ENCODE assay signal across 26 cellular contexts in the genomic region with DNA sequence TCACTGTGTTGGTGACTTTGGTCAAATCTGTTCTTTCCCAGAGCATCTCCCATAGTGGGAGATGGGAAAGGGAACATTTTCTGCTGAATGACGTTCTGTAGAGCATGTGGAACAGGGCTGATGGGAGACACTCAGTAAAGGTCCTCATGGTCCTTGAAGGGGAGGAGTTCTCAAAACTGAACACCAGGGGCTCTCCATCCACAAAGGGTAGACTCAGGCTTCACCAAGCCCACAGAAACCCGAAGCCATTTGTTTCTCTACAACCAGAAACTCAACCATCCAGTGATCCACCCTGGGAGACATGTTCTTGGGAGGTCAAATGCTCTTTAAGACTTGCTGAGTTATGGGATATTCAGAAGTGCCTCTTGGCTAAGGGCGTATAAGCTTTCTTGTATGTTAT.
"Had no signal": no experiment of that assay in that cellular context is flagged by ENCODE, and none has a peak within 500 bp of the region (broad histone marks: within the 10 kb centered on the region; RNA-seq: fewer than 3 reads in every experiment).

No MANE protein-coding gene starts in this region.

- H3K4me1 ChIP-seq: esophagus muscularis mucosa, heart right ventricle, left ventricle myocardium inferior, parathyroid adenoma, psoas muscle, uterus had no signal

- H3K4me3 Mint-ChIP-seq: activated CD4-positive, alpha-beta T cell treated with anti-CD3 and anti-CD28 coated beads for 36 hours; central memory CD8-positive, alpha-beta T cell; dendritic cell treated with granulocyte-macrophage colony-stimulating factor and Interleukin-4, amounts not matched to agents 40 ng/mL and 50 ng/mL, for 4 days; stimulated activated memory B cell treated with anti-CD40 and anti-IgM and Interleukin-4, amounts not matched to agents 10 μg/mL and 1 μg/mL and 100 μg/mL, for 72 hours; type B pancreatic cell had no signal

- H3K27ac Mint-ChIP-seq: activated CD4-positive, alpha-beta T cell treated with anti-CD3 and anti-CD28 coated beads for 36 hours; activated T-cell treated with anti-CD3 and anti-CD28 coated beads, Interleukin-2, amount 50 U/mL, for 72 hours; dendritic cell treated with granulocyte-macrophage colony-stimulating factor and Interleukin-4, amounts not matched to agents 40 ng/mL and 50 ng/mL, for 4 days; stimulated activated naive CD8-positive, alpha-beta T cell treated with anti-CD3 and anti-CD28 coated beads, Interleukin-15, amount 100 ng/mL, for 72 hours; type B pancreatic cell had no signal

- H3K4me3 ChIP-seq: esophagus muscularis mucosa, heart right ventricle, left ventricle myocardium inferior, lung, psoas muscle, smooth muscle cell, uterus had no signal

- H3K27ac ChIP-seq: esophagus muscularis mucosa, heart right ventricle, left ventricle myocardium inferior, parathyroid adenoma, psoas muscle, uterus had no signal

- H3K27me3 ChIP-seq: uterus had no signal

- H3K9me3 ChIP-seq: esophagus muscularis mucosa, heart right ventricle, left ventricle myocardium inferior, psoas muscle, uterus had no signal

- H3K36me3 Mint-ChIP-seq: stimulated activated memory B cell treated with anti-CD40 and anti-IgM and Interleukin-4, amounts not matched to agents 10 μg/mL and 1 μg/mL and 100 μg/mL, for 72 hours; type B pancreatic cell had no signal

- H3K9ac ChIP-seq: parathyroid adenoma had no signal

- ATAC-seq: activated CD4-positive, alpha-beta T cell treated with anti-CD3 and anti-CD28 coated beads for 36 hours; activated naive CD4-positive, alpha-beta T cell treated with anti-CD3 and anti-CD28 coated beads, Interleukin-2, amount 50 U/mL, for 72 hours; activated T-cell treated with anti-CD3 and anti-CD28 coated beads, Interleukin-2, amount 50 U/mL, for 72 hours; heart right ventricle; psoas muscle; stimulated activated memory B cell treated with anti-CD40 and anti-IgM and Interleukin-4, amounts not matched to agents 10 μg/mL and 1 μg/mL and 100 μg/mL, for 72 hours; stimulated activated naive CD8-positive, alpha-beta T cell treated with anti-CD3 and anti-CD28 coated beads, Interleukin-15, amount 100 ng/mL, for 72 hours had no signal

- H2AFZ ChIP-seq: parathyroid adenoma had no signal

- H3K9me3 Mint-ChIP-seq: activated naive CD4-positive, alpha-beta T cell treated with anti-CD3 and anti-CD28 coated beads, Interleukin-2, amount 50 U/mL, for 72 hours; activated T-cell treated with anti-CD3 and anti-CD28 coated beads, Interleukin-2, amount 50 U/mL, for 72 hours; central memory CD8-positive, alpha-beta T cell; dendritic cell treated with granulocyte-macrophage colony-stimulating factor and Interleukin-4, amounts not matched to agents 40 ng/mL and 50 ng/mL, for 4 days; stimulated activated memory B cell treated with anti-CD40 and anti-IgM and Interleukin-4, amounts not matched to agents 10 μg/mL and 1 μg/mL and 100 μg/mL, for 72 hours; stimulated activated naive CD8-positive, alpha-beta T cell treated with anti-CD3 and anti-CD28 coated beads, Interleukin-15, amount 100 ng/mL, for 72 hours; type B pancreatic cell had no signal

- H3K36me3 ChIP-seq: esophagus muscularis mucosa, heart right ventricle, left ventricle myocardium inferior, uterus had no signal

- DNase-seq: activated CD4-positive, alpha-beta T cell treated with anti-CD3 and anti-CD28 coated beads for 36 hours; activated CD4-positive, alpha-beta T cell treated with anti-CD3 and anti-CD28 coated beads, Interleukin-2, amount 50 U/mL, for 48 hours; activated CD4-positive, CD25-positive, alpha-beta regulatory T cell; activated naive CD4-positive, alpha-beta T cell; activated T-cell treated with anti-CD3 and anti-CD28 coated beads, Interleukin-2, amount 50 U/mL, for 72 hours; anterior cingulate cortex; foreskin melanocyte; heart right ventricle; left ventricle myocardium inferior; nucleus accumbens; psoas muscle; stimulated activated CD4-positive, alpha-beta T cell treated with anti-CD3 and anti-CD28 coated beads, Interleukin-1b, Interleukin-23, amount 100 ng/mL, for 48 hours; stimulated activated CD4-positive, alpha-beta T cell treated with anti-CD3 and anti-CD28 coated beads, Interleukin-4, amount 100 ng/mL, for 4 hours; stimulated activated CD8-positive, alpha-beta memory T cell treated with anti-CD3 and anti-CD28 coated beads, Interleukin-4, amount 100 ng/mL, for 48 hours; stimulated activated naive CD8-positive, alpha-beta T cell treated with anti-CD3 and anti-CD28 coated beads, Interleukin-15, amount 100 ng/mL, for 72 hours; substantia nigra; uterus had no signal

- H3K79me2 ChIP-seq: parathyroid adenoma had no signal

- H3K4me2 ChIP-seq: smooth muscle cell had no signal
